ENCODE assay signal across 1 cellular context in the genomic region with DNA sequence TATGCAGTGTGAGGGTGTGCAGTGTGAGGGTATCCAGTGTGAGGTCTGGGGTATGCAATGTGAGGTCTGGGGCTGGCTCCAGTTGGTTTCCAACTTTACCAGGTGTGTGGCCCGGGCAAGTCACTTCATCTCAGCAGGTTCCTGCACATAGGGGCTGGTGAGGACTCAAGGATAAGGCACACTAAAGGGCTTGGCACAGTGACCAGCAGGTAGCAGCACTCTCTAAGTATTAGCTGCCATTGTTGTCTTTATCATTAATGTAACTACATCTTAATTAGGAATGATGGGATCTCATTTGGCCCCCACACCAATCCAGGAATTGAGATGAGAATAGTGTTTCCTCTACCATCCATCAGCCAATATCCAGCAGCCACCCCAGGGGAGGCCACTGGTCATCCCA.
TF ChIP-seq lines count a peak whose summit lies in the region.

No MANE protein-coding gene starts in this region.

TF ChIP-seq in H1, 55 proteins besides CTCF, POLR2A, EP300 and RAD21:
- TF ChIP-seq SUZ12 (IDR thresholded peaks at IDR 0.05; ENCODE audit: low read length) (no peak), JUN (IDR thresholded peaks at IDR 0.05; ENCODE audit: low read depth, low read length) (no peak), SIRT6 (IDR thresholded peaks at IDR 0.05; ENCODE audit: low read length) (no peak), SAP30 (IDR thresholded peaks at IDR 0.05; ENCODE audit: insufficient read depth, insufficient replicate concordance, low read length) (no peak), BCL11A (IDR thresholded peaks at IDR 0.05; ENCODE audit: low read depth in 2 of 2, low read length in 2 of 2) (no peak), CEBPB (IDR thresholded peaks at IDR 0.05; ENCODE audit: low read depth, low read length) (no peak), CBX8 (IDR thresholded peaks at IDR 0.05; ENCODE audit: borderline replicate concordance, low read depth, low read length) (no peak), TEAD4 (IDR thresholded peaks at IDR 0.05; ENCODE audit: low read depth, low read length) (no peak), HDAC6 (IDR thresholded peaks at IDR 0.05; ENCODE audit: low read depth, low read length) (no peak), RFX5 (IDR thresholded peaks at IDR 0.05; ENCODE audit: borderline replicate concordance, low read depth, low read length) (no peak), KDM4A (IDR thresholded peaks at IDR 0.05; ENCODE audit: low read depth, low read length, severe bottlenecking) (no peak), NANOG (IDR thresholded peaks at IDR 0.05; ENCODE audit: insufficient read depth, low read depth, low read length, poor library complexity, severe bottlenecking) (no peak), TAF1 (IDR thresholded peaks at IDR 0.05; ENCODE audit: low read depth, low read length) (no peak), CTBP2 (IDR thresholded peaks at IDR 0.05; ENCODE audit: borderline replicate concordance, insufficient read depth, insufficient read length, low read length) (no peak), TCF12 (IDR thresholded peaks at IDR 0.05; ENCODE audit: low read depth, low read length) (no peak)
